In the genomic region with DNA sequence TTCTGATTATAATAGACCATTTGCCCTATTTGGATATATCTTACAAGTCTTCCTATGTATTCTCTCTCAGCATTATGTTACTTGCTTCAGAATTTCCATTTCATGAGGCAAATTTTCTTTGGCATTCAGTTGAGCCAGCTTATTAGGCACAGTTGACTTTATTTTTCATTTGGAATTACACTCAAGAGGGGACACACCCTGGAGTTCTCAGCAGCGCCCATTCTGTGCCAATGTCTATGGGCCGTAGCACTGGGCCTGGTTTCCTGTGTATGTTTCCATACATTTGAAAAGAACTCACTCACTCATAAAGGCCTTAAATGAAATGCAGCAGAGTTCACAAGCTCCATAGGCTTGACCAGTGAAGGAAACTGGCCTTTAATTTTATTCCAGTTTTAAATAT, we compare ENCODE assay signal across 18 cellular contexts.
"Had no signal": no experiment of that assay in that cellular context is flagged by ENCODE, and none has a peak within 500 bp of the region (broad histone marks: within the 10 kb centered on the region; RNA-seq: fewer than 3 reads in every experiment).

No MANE protein-coding gene starts in this region.

- H3K4me3 ChIP-seq: esophagus squamous epithelium, gastrocnemius medialis, prostate gland, right lobe of liver, spleen, testis, tibial nerve had no signal

- H2AFZ ChIP-seq: parathyroid adenoma had no signal

- H3K9ac ChIP-seq: parathyroid adenoma had no signal

- ATAC-seq: effector memory CD8-positive, alpha-beta T cell; gastrocnemius medialis; right lobe of liver; stimulated activated memory B cell treated with anti-CD40 and anti-IgM and Interleukin-4, amounts not matched to agents 10 μg/mL and 1 μg/mL and 100 μg/mL, for 72 hours had no signal

- H3K27me3 ChIP-seq: esophagus squamous epithelium, gastrocnemius medialis, right lobe of liver, spleen, testis, tibial nerve had no signal

- H3K27ac ChIP-seq: esophagus squamous epithelium, gastrocnemius medialis, parathyroid adenoma, prostate gland, right lobe of liver, spleen, testis, tibial nerve had no signal

- H3K4me1 ChIP-seq: parathyroid adenoma, prostate gland, right lobe of liver, testis had no signal

- DNase-seq: effector memory CD8-positive, alpha-beta T cell; esophagus squamous epithelium; gastrocnemius medialis; glutamatergic neuron; immature natural killer cell; mesendoderm; naive B cell; occipital lobe; right lobe of liver; spleen; stimulated activated CD4-positive, alpha-beta T cell treated with anti-CD3 and anti-CD28 coated beads, Interleukin-15, amount 100 ng/mL, for 24 hours; stimulated activated CD4-positive, alpha-beta T cell treated with anti-CD3 and anti-CD28 coated beads, Interleukin-1b, Interleukin-23, amount 100 ng/mL, for 48 hours; stimulated activated CD4-positive, alpha-beta T cell treated with anti-CD3 and anti-CD28 coated beads, Interleukin-4, amount 100 ng/mL, for 24 hours; testis had no signal

- H3K9me3 ChIP-seq: esophagus squamous epithelium, gastrocnemius medialis, prostate gland, right lobe of liver, spleen, testis, tibial nerve had no signal

- H3K36me3 ChIP-seq: esophagus squamous epithelium, gastrocnemius medialis, prostate gland, right lobe of liver had no signal

- H3K79me2 ChIP-seq: parathyroid adenoma had no signal
